19 cellular contexts compared by ENCODE assay signal in genomic region chr16:1317479-1318267, GRCh38.
"Had no signal": no experiment of that assay in that cellular context is flagged by ENCODE, and none has a peak within 500 bp of the region (broad histone marks: within the 10 kb centered on the region; RNA-seq: fewer than 3 reads in every experiment).

No MANE protein-coding gene starts in this region.

- H3K4me2 ChIP-seq: smooth muscle cell had no signal

- H3K9me3 ChIP-seq: testis, upper lobe of left lung had no signal

- H3K27me3 Mint-ChIP-seq: activated CD4-positive, alpha-beta T cell treated with anti-CD3 and anti-CD28 coated beads for 36 hours; activated naive CD8-positive, alpha-beta T cell; effector memory CD8-positive, alpha-beta T cell had no signal

- H3K4me1 Mint-ChIP-seq: WTC11 had no signal

- H3K27ac Mint-ChIP-seq: activated CD4-positive, alpha-beta T cell treated with anti-CD3 and anti-CD28 coated beads for 36 hours; activated naive CD8-positive, alpha-beta T cell; mesothelial cell of epicardium; T-helper 2 cell treated with Interferon-gamma antibody and Interleukin-4, amounts not matched to agents 5 μg/mL and 100 μg/mL, for 36 hours had no signal

- H3K4me3 Mint-ChIP-seq: activated CD4-positive, alpha-beta T cell treated with anti-CD3 and anti-CD28 coated beads for 36 hours; activated naive CD8-positive, alpha-beta T cell; effector memory CD8-positive, alpha-beta T cell; mesothelial cell of epicardium; T-helper 2 cell treated with Interferon-gamma antibody and Interleukin-4, amounts not matched to agents 5 μg/mL and 100 μg/mL, for 36 hours; WTC11 had no signal

- H3K27me3 ChIP-seq: cardiac muscle cell, foreskin keratinocyte, testis, upper lobe of left lung had no signal

- H3K4me3 ChIP-seq: cardiac muscle cell, lung, smooth muscle cell, testis, upper lobe of left lung had no signal

- H3K36me3 Mint-ChIP-seq: activated naive CD8-positive, alpha-beta T cell had no signal

- ATAC-seq: activated CD4-positive, alpha-beta T cell treated with anti-CD3 and anti-CD28 coated beads for 36 hours; effector memory CD8-positive, alpha-beta T cell; foreskin keratinocyte; sciatic nerve; WTC11 had no signal

- H3K27ac ChIP-seq: cardiac muscle cell, epithelial cell of prostate, foreskin keratinocyte, testis, upper lobe of left lung had no signal

- H3K4me1 ChIP-seq: foreskin keratinocyte had no signal

- DNase-seq: activated CD4-positive, alpha-beta T cell treated with anti-CD3 and anti-CD28 coated beads for 36 hours; activated CD4-positive, alpha-beta T cell treated with anti-CD3 and anti-CD28 coated beads, Interleukin-2, amount 50 U/mL, for 48 hours; activated gamma-delta T cell; effector memory CD8-positive, alpha-beta T cell; foreskin keratinocyte; hippocampal formation; islet precursor cell; stimulated activated CD4-positive, alpha-beta T cell treated with anti-CD3 and anti-CD28 coated beads, Interleukin-4, amount 100 ng/mL, for 1 hour; testis had no signal

- H3K9me3 Mint-ChIP-seq: effector memory CD8-positive, alpha-beta T cell; mesothelial cell of epicardium; T-helper 2 cell treated with Interferon-gamma antibody and Interleukin-4, amounts not matched to agents 5 μg/mL and 100 μg/mL, for 36 hours; WTC11 had no signal
